1 cellular context compared by ENCODE assay signal in the genomic region with DNA sequence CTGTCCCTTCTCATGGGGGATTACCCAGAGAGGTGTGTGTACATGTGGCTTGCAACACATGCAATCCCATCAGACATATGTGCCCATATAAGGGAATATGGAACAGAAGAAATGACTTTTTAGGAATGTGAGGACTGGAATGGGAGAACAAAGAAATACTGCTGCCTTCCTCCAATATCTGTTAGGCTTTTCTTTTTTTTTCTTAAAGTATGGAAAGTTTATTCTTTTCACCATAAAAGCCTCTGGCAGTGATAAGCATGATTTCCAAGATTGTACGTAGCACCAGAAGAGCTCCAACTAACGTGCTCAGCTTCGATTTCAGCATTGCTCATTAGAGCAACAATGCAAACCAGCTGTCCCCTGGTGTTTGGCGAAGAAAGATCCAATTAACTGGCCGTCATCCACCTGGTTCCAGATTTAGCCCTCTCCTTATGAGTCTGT.
TF ChIP-seq lines count a peak whose summit lies in the region.

No MANE protein-coding gene starts in this region.

TF ChIP-seq in H1, 55 proteins besides CTCF, POLR2A, EP300 and RAD21 (continued from another document):
- TF ChIP-seq, protein P1, sequence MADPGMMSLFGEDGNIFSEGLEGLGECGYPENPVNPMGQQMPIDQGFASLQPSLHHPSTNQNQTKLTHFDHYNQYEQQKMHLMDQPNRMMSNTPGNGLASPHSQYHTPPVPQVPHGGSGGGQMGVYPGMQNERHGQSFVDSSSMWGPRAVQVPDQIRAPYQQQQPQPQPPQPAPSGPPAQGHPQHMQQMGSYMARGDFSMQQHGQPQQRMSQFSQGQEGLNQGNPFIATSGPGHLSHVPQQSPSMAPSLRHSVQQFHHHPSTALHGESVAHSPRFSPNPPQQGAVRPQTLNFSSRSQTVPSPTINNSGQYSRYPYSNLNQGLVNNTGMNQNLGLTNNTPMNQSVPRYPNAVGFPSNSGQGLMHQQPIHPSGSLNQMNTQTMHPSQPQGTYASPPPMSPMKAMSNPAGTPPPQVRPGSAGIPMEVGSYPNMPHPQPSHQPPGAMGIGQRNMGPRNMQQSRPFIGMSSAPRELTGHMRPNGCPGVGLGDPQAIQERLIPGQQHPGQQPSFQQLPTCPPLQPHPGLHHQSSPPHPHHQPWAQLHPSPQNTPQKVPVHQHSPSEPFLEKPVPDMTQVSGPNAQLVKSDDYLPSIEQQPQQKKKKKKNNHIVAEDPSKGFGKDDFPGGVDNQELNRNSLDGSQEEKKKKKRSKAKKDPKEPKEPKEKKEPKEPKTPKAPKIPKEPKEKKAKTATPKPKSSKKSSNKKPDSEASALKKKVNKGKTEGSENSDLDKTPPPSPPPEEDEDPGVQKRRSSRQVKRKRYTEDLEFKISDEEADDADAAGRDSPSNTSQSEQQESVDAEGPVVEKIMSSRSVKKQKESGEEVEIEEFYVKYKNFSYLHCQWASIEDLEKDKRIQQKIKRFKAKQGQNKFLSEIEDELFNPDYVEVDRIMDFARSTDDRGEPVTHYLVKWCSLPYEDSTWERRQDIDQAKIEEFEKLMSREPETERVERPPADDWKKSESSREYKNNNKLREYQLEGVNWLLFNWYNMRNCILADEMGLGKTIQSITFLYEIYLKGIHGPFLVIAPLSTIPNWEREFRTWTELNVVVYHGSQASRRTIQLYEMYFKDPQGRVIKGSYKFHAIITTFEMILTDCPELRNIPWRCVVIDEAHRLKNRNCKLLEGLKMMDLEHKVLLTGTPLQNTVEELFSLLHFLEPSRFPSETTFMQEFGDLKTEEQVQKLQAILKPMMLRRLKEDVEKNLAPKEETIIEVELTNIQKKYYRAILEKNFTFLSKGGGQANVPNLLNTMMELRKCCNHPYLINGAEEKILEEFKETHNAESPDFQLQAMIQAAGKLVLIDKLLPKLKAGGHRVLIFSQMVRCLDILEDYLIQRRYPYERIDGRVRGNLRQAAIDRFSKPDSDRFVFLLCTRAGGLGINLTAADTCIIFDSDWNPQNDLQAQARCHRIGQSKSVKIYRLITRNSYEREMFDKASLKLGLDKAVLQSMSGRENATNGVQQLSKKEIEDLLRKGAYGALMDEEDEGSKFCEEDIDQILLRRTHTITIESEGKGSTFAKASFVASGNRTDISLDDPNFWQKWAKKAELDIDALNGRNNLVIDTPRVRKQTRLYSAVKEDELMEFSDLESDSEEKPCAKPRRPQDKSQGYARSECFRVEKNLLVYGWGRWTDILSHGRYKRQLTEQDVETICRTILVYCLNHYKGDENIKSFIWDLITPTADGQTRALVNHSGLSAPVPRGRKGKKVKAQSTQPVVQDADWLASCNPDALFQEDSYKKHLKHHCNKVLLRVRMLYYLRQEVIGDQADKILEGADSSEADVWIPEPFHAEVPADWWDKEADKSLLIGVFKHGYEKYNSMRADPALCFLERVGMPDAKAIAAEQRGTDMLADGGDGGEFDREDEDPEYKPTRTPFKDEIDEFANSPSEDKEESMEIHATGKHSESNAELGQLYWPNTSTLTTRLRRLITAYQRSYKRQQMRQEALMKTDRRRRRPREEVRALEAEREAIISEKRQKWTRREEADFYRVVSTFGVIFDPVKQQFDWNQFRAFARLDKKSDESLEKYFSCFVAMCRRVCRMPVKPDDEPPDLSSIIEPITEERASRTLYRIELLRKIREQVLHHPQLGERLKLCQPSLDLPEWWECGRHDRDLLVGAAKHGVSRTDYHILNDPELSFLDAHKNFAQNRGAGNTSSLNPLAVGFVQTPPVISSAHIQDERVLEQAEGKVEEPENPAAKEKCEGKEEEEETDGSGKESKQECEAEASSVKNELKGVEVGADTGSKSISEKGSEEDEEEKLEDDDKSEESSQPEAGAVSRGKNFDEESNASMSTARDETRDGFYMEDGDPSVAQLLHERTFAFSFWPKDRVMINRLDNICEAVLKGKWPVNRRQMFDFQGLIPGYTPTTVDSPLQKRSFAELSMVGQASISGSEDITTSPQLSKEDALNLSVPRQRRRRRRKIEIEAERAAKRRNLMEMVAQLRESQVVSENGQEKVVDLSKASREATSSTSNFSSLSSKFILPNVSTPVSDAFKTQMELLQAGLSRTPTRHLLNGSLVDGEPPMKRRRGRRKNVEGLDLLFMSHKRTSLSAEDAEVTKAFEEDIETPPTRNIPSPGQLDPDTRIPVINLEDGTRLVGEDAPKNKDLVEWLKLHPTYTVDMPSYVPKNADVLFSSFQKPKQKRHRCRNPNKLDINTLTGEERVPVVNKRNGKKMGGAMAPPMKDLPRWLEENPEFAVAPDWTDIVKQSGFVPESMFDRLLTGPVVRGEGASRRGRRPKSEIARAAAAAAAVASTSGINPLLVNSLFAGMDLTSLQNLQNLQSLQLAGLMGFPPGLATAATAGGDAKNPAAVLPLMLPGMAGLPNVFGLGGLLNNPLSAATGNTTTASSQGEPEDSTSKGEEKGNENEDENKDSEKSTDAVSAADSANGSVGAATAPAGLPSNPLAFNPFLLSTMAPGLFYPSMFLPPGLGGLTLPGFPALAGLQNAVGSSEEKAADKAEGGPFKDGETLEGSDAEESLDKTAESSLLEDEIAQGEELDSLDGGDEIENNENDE (IDR thresholded peaks at IDR 0.05; ENCODE audit: insufficient replicate concordance, low read length) = peak; percentile 21
- no peak for TF ChIP-seq SIRT6 (IDR thresholded peaks at IDR 0.05; ENCODE audit: low read length)
